In the genomic region with DNA sequence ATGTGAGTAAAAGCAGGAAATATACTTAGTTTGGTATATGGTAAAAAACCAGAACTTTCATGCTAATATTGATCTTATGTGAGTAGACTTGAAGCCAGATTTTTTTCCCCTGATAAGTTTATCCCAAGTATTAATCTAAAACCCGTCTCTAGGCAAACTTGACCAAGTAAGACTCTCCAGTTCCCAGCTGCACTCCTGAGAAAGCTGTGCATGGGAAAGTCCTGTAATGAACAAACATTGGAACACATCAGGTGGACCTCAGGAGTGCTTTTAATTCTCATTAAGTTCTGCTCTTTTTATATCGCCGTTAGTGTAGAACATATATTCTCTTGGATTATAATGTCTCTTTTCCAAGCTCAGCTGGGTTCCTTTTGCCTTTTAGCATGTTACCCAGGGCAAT, we compare ENCODE assay signal across 13 cellular contexts.
DNase-seq lines count a peak whose midpoint lies in the region; ATAC-seq and TF ChIP-seq lines count a peak whose summit lies in the region.
"Had no signal": no experiment of that assay in that cellular context is flagged by ENCODE, and none has a peak within 500 bp of the region (broad histone marks: within the 10 kb centered on the region; RNA-seq: fewer than 3 reads in every experiment).

No MANE protein-coding gene starts in this region.

- no peak for TF ChIP-seq EP300 in upper lobe of left lung (IDR thresholded peaks at IDR 0.05)

- no peaks in the 10 kb centered on the region for H3K27me3 ChIP-seq in CD4-positive, CD25-positive, alpha-beta regulatory T cell (ENCODE audit: control insufficient read depth, insufficient read depth, low read length)
- no peaks in the 10 kb centered on the region for H3K27me3 ChIP-seq in upper lobe of left lung
- H3K27me3 ChIP-seq in CD8-positive, alpha-beta T cell (ENCODE audit: insufficient read depth, low read length) = no peaks in the 10 kb centered on the region

- H3K4me1 Mint-ChIP-seq in T-helper 1 cell treated with Interleukin-12 subunit alpha and Interleukin-12 subunit beta and Interleukin-4 antibody, amounts not matched to agents 30 μg/mL and 1 μg/mL, for 36 hours (ENCODE audit: low read depth) = peaks cover 16% of the 10 kb centered on the region
- peaks cover 7 to 14% (median 9%) of the 10 kb centered on the region in 4 donors for H3K4me1 Mint-ChIP-seq in CD4-positive, CD25-positive, alpha-beta regulatory T cell
- peaks cover 16% of the 10 kb centered on the region for H3K4me1 Mint-ChIP-seq in activated T-helper 17 cell treated with anti-CD3 and anti-CD28 coated beads, Interleukin-2, amount 50 U/mL, for 72 hours
- peaks cover 16 to 19% of the 10 kb centered on the region in 2 donors for H3K4me1 Mint-ChIP-seq in natural killer cell
- peaks cover 6% of the 10 kb centered on the region for H3K4me1 Mint-ChIP-seq in CD8-positive, alpha-beta T cell (ENCODE audit: low read depth)

- DNase-seq in T-helper 1 cell (no peak), natural killer cell (no peak), upper lobe of left lung (no peak)
- DNase-seq in CD4-positive, CD25-positive, alpha-beta regulatory T cell = no peak
- no peak for DNase-seq in CD8-positive, alpha-beta T cell
- DNase-seq: GM23248 had no signal

- no peak overlapping the region for H3K27ac ChIP-seq in CD4-positive, CD25-positive, alpha-beta regulatory T cell (ENCODE audit: insufficient read depth, low read length, poor library complexity, severe bottlenecking)
- peak overlapping the region in 1 of 4 donors; percentile 2 for H3K27ac ChIP-seq in upper lobe of left lung
- no peak overlapping the region for H3K27ac ChIP-seq in CD8-positive, alpha-beta T cell (ENCODE audit: low read depth, low read length)
- H3K27ac ChIP-seq: 22Rv1, GM23248 had no signal

- intact Hi-C loops in natural killer cell (cut with micrococcal nuclease) = no loop called here
- intact Hi-C loops in CD8-positive, alpha-beta T cell (cut with DNase I, micrococcal nuclease) = no loop called here

- H3K27ac Mint-ChIP-seq in T-helper 1 cell treated with Interleukin-12 subunit alpha and Interleukin-12 subunit beta and Interleukin-4 antibody, amounts not matched to agents 30 μg/mL and 1 μg/mL, for 36 hours = peak overlapping the region; percentile 21
- H3K27ac Mint-ChIP-seq in CD4-positive, CD25-positive, alpha-beta regulatory T cell = peak overlapping the region in 2 of 3 donors; percentile 22 to 33
- H3K27ac Mint-ChIP-seq in activated T-helper 17 cell treated with anti-CD3 and anti-CD28 coated beads, Interleukin-2, amount 50 U/mL, for 72 hours = peak overlapping the region; percentile 90
- peak overlapping the region; percentile 29 to 73 for H3K27ac Mint-ChIP-seq in natural killer cell
- no peak overlapping the region for H3K27ac Mint-ChIP-seq in CD8-positive, alpha-beta T cell

- H3K9me3 ChIP-seq in CD4-positive, CD25-positive, alpha-beta regulatory T cell (ENCODE audit: control insufficient read depth in 2 of 2, low read length in 2 of 2) = no peaks in the 10 kb centered on the region
- H3K9me3 ChIP-seq in upper lobe of left lung = no peaks in the 10 kb centered on the region
- no peaks in the 10 kb centered on the region for H3K9me3 ChIP-seq in CD8-positive, alpha-beta T cell (ENCODE audit: low read length)

- H3K27me3 Mint-ChIP-seq in T-helper 1 cell treated with Interleukin-12 subunit alpha and Interleukin-12 subunit beta and Interleukin-4 antibody, amounts not matched to agents 30 μg/mL and 1 μg/mL, for 36 hours (ENCODE audit: low read depth) = no peaks in the 10 kb centered on the region
- no peaks in the 10 kb centered on the region for H3K27me3 Mint-ChIP-seq in CD4-positive, CD25-positive, alpha-beta regulatory T cell
- no peaks in the 10 kb centered on the region for H3K27me3 Mint-ChIP-seq in activated T-helper 17 cell treated with anti-CD3 and anti-CD28 coated beads, Interleukin-2, amount 50 U/mL, for 72 hours
- H3K27me3 Mint-ChIP-seq in natural killer cell (ENCODE audit: low read depth in 2 of 2) = no peaks in the 10 kb centered on the region
- H3K27me3 Mint-ChIP-seq in CD8-positive, alpha-beta T cell (ENCODE audit: low read depth) = no peaks in the 10 kb centered on the region

- no peaks in the 10 kb centered on the region for H3K9me3 Mint-ChIP-seq in T-helper 1 cell treated with Interleukin-12 subunit alpha and Interleukin-12 subunit beta and Interleukin-4 antibody, amounts not matched to agents 30 μg/mL and 1 μg/mL, for 36 hours
- H3K9me3 Mint-ChIP-seq in CD4-positive, CD25-positive, alpha-beta regulatory T cell = no peaks in the 10 kb centered on the region
- H3K9me3 Mint-ChIP-seq in activated T-helper 17 cell treated with anti-CD3 and anti-CD28 coated beads, Interleukin-2, amount 50 U/mL, for 72 hours = no peaks in the 10 kb centered on the region
- no peaks in the 10 kb centered on the region for H3K9me3 Mint-ChIP-seq in natural killer cell
- no peaks in the 10 kb centered on the region for H3K9me3 Mint-ChIP-seq in CD8-positive, alpha-beta T cell

- 74 to 82% methylated on average over 3 of the region's 3 CpGs for WGBS in upper lobe of left lung, 2 donors

- no peak for TF ChIP-seq CTCF in natural killer cell (IDR thresholded peaks at IDR 0.05)
- no peak for TF ChIP-seq CTCF in upper lobe of left lung (IDR thresholded peaks at IDR 0.05)
- no peak for TF ChIP-seq CTCF in CD8-positive, alpha-beta T cell (IDR thresholded peaks at IDR 0.05)

- ATAC-seq in CD4-positive, CD25-positive, alpha-beta regulatory T cell (ENCODE audit: low read depth in 2 of 2) = no peak
- no peak for ATAC-seq in activated T-helper 17 cell treated with anti-CD3 and anti-CD28 coated beads, Interleukin-2, amount 50 U/mL, for 72 hours (replicated peaks)
- ATAC-seq in natural killer cell (no peak), upper lobe of left lung (ENCODE audit: low FRiP score in 2 of 2) (no peak), HG03135 (IDR thresholded peaks at IDR 0.05; ENCODE audit: unreplicated experiment) (no peak)
- no peak for ATAC-seq in CD8-positive, alpha-beta T cell
- ATAC-seq: GM12878, HCT116 had no signal

- H3K36me3 Mint-ChIP-seq in T-helper 1 cell treated with Interleukin-12 subunit alpha and Interleukin-12 subunit beta and Interleukin-4 antibody, amounts not matched to agents 30 μg/mL and 1 μg/mL, for 36 hours (ENCODE audit: low read depth) = peaks cover 18% of the 10 kb centered on the region
- peaks cover 45% of the 10 kb centered on the region for H3K36me3 Mint-ChIP-seq in CD4-positive, CD25-positive, alpha-beta regulatory T cell
- peaks cover 62% of the 10 kb centered on the region for H3K36me3 Mint-ChIP-seq in activated T-helper 17 cell treated with anti-CD3 and anti-CD28 coated beads, Interleukin-2, amount 50 U/mL, for 72 hours (ENCODE audit: low read depth)
- peaks cover 6% of the 10 kb centered on the region for H3K36me3 Mint-ChIP-seq in natural killer cell
- peaks cover 63% of the 10 kb centered on the region for H3K36me3 Mint-ChIP-seq in CD8-positive, alpha-beta T cell

- no peak for TF ChIP-seq POLR2A in upper lobe of left lung (IDR thresholded peaks at IDR 0.05)

- H3K4me3 Mint-ChIP-seq in T-helper 1 cell treated with Interleukin-12 subunit alpha and Interleukin-12 subunit beta and Interleukin-4 antibody, amounts not matched to agents 30 μg/mL and 1 μg/mL, for 36 hours = no peak overlapping the region
- no peak overlapping the region for H3K4me3 Mint-ChIP-seq in CD4-positive, CD25-positive, alpha-beta regulatory T cell
- H3K4me3 Mint-ChIP-seq in activated T-helper 17 cell treated with anti-CD3 and anti-CD28 coated beads, Interleukin-2, amount 50 U/mL, for 72 hours = peak overlapping the region; percentile 38
- no peak overlapping the region for H3K4me3 Mint-ChIP-seq in natural killer cell
- H3K4me3 Mint-ChIP-seq in CD8-positive, alpha-beta T cell = no peak overlapping the region
- H3K4me3 Mint-ChIP-seq: CD14-positive monocyte had no signal

- no peak overlapping the region for H3K4me3 ChIP-seq in CD4-positive, CD25-positive, alpha-beta regulatory T cell (ENCODE audit: low read depth, low read length)
- no peak overlapping the region for H3K4me3 ChIP-seq in upper lobe of left lung
- H3K4me3 ChIP-seq in CD8-positive, alpha-beta T cell (ENCODE audit: low read depth, low read length) = no peak overlapping the region
- H3K4me3 ChIP-seq: GM12878, GM23248 had no signal

- H3K4me1 ChIP-seq in CD4-positive, CD25-positive, alpha-beta regulatory T cell (ENCODE audit: control insufficient read depth, insufficient read depth, low read length, poor library complexity, severe bottlenecking) = no peaks in the 10 kb centered on the region
- H3K4me1 ChIP-seq in upper lobe of left lung = peaks cover 0 to 19% (median 6%) of the 10 kb centered on the region in 4 donors
- H3K4me1 ChIP-seq in CD8-positive, alpha-beta T cell (ENCODE audit: insufficient read depth, low read length) = no peaks in the 10 kb centered on the region

- POLR2A ChIA-PET in CD8-positive, alpha-beta T cell (lab: Charles Lee) = no interaction called here

- CTCF ChIA-PET in CD8-positive, alpha-beta T cell (lab: Charles Lee) = interaction anchor here (0.6 to 3.7 kb wide), 5 partner anchors 12 to 121 kb away, joined by 3 to 14 read pairs (median 6); no protein-coding TSS in a partner anchor

- peaks cover 29% of the 10 kb centered on the region for H3K36me3 ChIP-seq in CD4-positive, CD25-positive, alpha-beta regulatory T cell (ENCODE audit: control insufficient read depth, insufficient read depth, low read length)
- peaks cover 4 to 43% (median 9%) of the 10 kb centered on the region in 4 donors for H3K36me3 ChIP-seq in upper lobe of left lung
- H3K36me3 ChIP-seq in CD8-positive, alpha-beta T cell (ENCODE audit: insufficient read depth, low read length) = peaks cover 11% of the 10 kb centered on the region
